In the genomic region with DNA sequence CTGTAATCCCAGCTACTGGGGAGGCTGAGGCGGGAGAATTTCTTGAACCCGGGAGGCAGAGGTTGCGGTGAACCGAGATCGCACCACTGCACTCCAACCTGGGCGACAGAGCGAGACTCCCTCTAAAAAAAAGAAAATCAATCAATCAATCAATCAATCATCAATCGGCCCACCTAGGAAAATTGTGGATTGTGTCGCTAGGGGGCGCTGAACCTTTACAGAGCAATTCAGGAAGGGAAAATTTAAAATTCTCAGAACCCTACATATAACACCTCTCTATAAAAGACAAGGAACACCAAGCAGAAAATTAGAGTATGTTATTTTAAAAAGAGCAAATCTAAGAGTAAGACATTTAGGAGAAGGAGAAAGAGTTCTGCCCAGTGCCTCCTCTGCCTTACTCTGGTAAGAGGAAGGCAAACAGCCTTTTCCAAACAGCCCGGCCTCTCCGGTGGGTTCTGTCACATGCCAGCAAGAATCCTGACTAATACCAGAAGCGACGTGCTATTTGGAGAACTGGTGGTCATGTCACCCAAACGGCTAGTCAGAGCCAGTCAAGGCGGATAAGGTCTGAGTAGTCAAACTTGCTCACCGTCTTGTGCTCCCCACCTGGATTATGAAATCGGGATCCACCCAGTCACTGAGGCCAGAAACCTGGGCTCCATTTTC, we compare ENCODE assay signal across 1 cellular context.
TF ChIP-seq lines count a peak whose summit lies in the region.

No MANE protein-coding gene starts in this region.

TF ChIP-seq in Ishikawa, 13 proteins besides CTCF, POLR2A, EP300 and RAD21 (continued from another document):
- TF ChIP-seq, protein P1, sequence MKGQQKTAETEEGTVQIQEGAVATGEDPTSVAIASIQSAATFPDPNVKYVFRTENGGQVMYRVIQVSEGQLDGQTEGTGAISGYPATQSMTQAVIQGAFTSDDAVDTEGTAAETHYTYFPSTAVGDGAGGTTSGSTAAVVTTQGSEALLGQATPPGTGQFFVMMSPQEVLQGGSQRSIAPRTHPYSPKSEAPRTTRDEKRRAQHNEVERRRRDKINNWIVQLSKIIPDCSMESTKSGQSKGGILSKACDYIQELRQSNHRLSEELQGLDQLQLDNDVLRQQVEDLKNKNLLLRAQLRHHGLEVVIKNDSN (IDR thresholded peaks at IDR 0.05), result no peak
- no peak for TF ChIP-seq CEBPB (IDR thresholded peaks at IDR 0.05)
- TF ChIP-seq, protein P2, sequence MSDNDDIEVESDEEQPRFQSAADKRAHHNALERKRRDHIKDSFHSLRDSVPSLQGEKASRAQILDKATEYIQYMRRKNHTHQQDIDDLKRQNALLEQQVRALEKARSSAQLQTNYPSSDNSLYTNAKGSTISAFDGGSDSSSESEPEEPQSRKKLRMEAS (IDR thresholded peaks at IDR 0.05), result no peak
- no peak for TF ChIP-seq CREB1 (IDR thresholded peaks at IDR 0.05; ENCODE audit: low read depth)
